10 cellular contexts compared by ENCODE assay signal in genomic region chrX:16023790-16024734, GRCh38.
DNase-seq lines count a peak whose midpoint lies in the region; ATAC-seq and TF ChIP-seq lines count a peak whose summit lies in the region.
"Had no signal": no experiment of that assay in that cellular context is flagged by ENCODE, and none has a peak within 500 bp of the region (broad histone marks: within the 10 kb centered on the region; RNA-seq: fewer than 3 reads in every experiment).

No MANE protein-coding gene starts in this region.

- TF ChIP-seq POLR2A in esophagus squamous epithelium (IDR thresholded peaks at IDR 0.05), result no peak

- intact Hi-C loops in esophagus squamous epithelium (cut with DNase I), result no loop called here

- 38% methylated on average over 8 to 9 of the region's 9 CpGs for WGBS in esophagus squamous epithelium, 2 donors
- WGBS in hepatocyte (ENCODE audit: low lambda C conversion rate, missing lambda C conversion rate), result 66% methylated on average over 9 of the region's 9 CpGs

- H3K9me3 ChIP-seq in esophagus squamous epithelium (no peaks in the 10 kb centered on the region), hepatocyte (ENCODE audit: low read depth) (no peaks in the 10 kb centered on the region)

- no peaks in the 10 kb centered on the region for H3K9me2 ChIP-seq in hepatocyte (replicated peaks; ENCODE audit: insufficient read depth)

- no peak overlapping the region for H3K27ac Mint-ChIP-seq in activated T-helper 17 cell treated with anti-CD3 and anti-CD28 coated beads, Interleukin-2, amount 50 U/mL, for 72 hours
- H3K27ac Mint-ChIP-seq: activated B cell treated with CpG ODN at 0.5 μM for 24 hours; CD4-positive, alpha-beta T cell had no signal

- TF ChIP-seq CTCF in esophagus squamous epithelium (IDR thresholded peaks at IDR 0.05), result no peak
- no peak for TF ChIP-seq CTCF in hepatocyte (IDR thresholded peaks at IDR 0.05; ENCODE audit: poor library complexity)

- H3K4me3 ChIP-seq in esophagus squamous epithelium (no peak overlapping the region), hepatocyte (no peak overlapping the region)

- H3K36me3 Mint-ChIP-seq in activated T-helper 17 cell treated with anti-CD3 and anti-CD28 coated beads, Interleukin-2, amount 50 U/mL, for 72 hours (ENCODE audit: low read depth), result no peaks in the 10 kb centered on the region

- H3K27me3 Mint-ChIP-seq in activated T-helper 17 cell treated with anti-CD3 and anti-CD28 coated beads, Interleukin-2, amount 50 U/mL, for 72 hours, result peaks cover 9% of the 10 kb centered on the region
- H3K27me3 Mint-ChIP-seq: activated B cell treated with CpG ODN at 0.5 μM for 24 hours had no signal

- peak; percentile 74 for DNase-seq in A172 (ENCODE audit: low spot score)
- no peak for DNase-seq in esophagus squamous epithelium (lab: John Stamatoyannopoulos, UW)
- no peak for DNase-seq in germinal center (ENCODE audit: low spot score)
- no peak for DNase-seq in hepatocyte (ENCODE audit: low spot score)
- no peak for DNase-seq in activated CD4-positive, alpha-beta T cell treated with anti-CD3 and anti-CD28 coated beads, Interleukin-2, amount 50 U/mL, for 48 hours
- DNase-seq: activated B cell treated with CpG ODN at 0.5 μM for 24 hours; CD4-positive, alpha-beta T cell had no signal

- no peak overlapping the region for H3K27ac ChIP-seq in esophagus squamous epithelium
- no peak overlapping the region for H3K27ac ChIP-seq in hepatocyte

- H3K36me3 ChIP-seq in esophagus squamous epithelium (no peaks in the 10 kb centered on the region), hepatocyte (replicated peaks; ENCODE audit: insufficient read depth, low read depth) (no peaks in the 10 kb centered on the region)

- no peaks in the 10 kb centered on the region for H3K4me1 Mint-ChIP-seq in activated T-helper 17 cell treated with anti-CD3 and anti-CD28 coated beads, Interleukin-2, amount 50 U/mL, for 72 hours

- no peaks in the 10 kb centered on the region for H4K20me1 ChIP-seq in hepatocyte (ENCODE audit: insufficient read depth, poor library complexity, severe bottlenecking)

- no peak overlapping the region for H3K4me3 Mint-ChIP-seq in activated T-helper 17 cell treated with anti-CD3 and anti-CD28 coated beads, Interleukin-2, amount 50 U/mL, for 72 hours
- H3K4me3 Mint-ChIP-seq: activated B cell treated with CpG ODN at 0.5 μM for 24 hours; CD4-positive, alpha-beta T cell had no signal

- H3K27me3 ChIP-seq in esophagus squamous epithelium, result no peaks in the 10 kb centered on the region
- no peaks in the 10 kb centered on the region for H3K27me3 ChIP-seq in hepatocyte

- H3K79me2 ChIP-seq in hepatocyte, result no peaks in the 10 kb centered on the region

- H3K4me1 ChIP-seq in esophagus squamous epithelium (no peaks in the 10 kb centered on the region), hepatocyte (ENCODE audit: insufficient read depth) (peaks cover 5% of the 10 kb centered on the region)

- H3K4me2 ChIP-seq in hepatocyte, result no peak overlapping the region

- ATAC-seq in GM19023 (IDR thresholded peaks at IDR 0.05; ENCODE audit: unreplicated experiment) (peak; percentile 96), HG03045 (IDR thresholded peaks at IDR 0.05; ENCODE audit: unreplicated experiment) (peak; percentile 88)
- ATAC-seq in activated T-helper 17 cell treated with anti-CD3 and anti-CD28 coated beads, Interleukin-2, amount 50 U/mL, for 72 hours (replicated peaks), result peak; percentile 87

- H3K9me3 Mint-ChIP-seq in activated T-helper 17 cell treated with anti-CD3 and anti-CD28 coated beads, Interleukin-2, amount 50 U/mL, for 72 hours, result no peaks in the 10 kb centered on the region
- H3K9me3 Mint-ChIP-seq: activated B cell treated with CpG ODN at 0.5 μM for 24 hours; CD4-positive, alpha-beta T cell had no signal

- no peak overlapping the region for H2AFZ ChIP-seq in hepatocyte
